Comparison of ENCODE assay signal across 8 cellular contexts in genomic region chr11:46381836-46382643, GRCh38. TPM values are rescaled to one million over a fixed set of nuclear protein-coding genes. Genes with fewer than 3 reads are reported as not detected.
DNase-seq lines count a peak whose midpoint lies in the region; ATAC-seq and TF ChIP-seq lines count a peak whose summit lies in the region.

No MANE protein-coding gene starts in this region.

- in situ Hi-C loops in brain microvascular endothelial cell (cut with HindIII; ENCODE audit: low pct_ligation_motif_present, low sequenced_read_pairs): no loop called here

- H3K9me3 ChIP-seq in Karpas-422 (ENCODE audit: low read length) (no peaks in the 10 kb centered on the region), muscle layer of colon (ENCODE audit: low read length) (no peaks in the 10 kb centered on the region)

- H3K9me2 ChIP-seq in Karpas-422 (replicated peaks; ENCODE audit: insufficient read depth, low read length): no peaks in the 10 kb centered on the region

- no peaks in the 10 kb centered on the region for H3K27me3 ChIP-seq in Karpas-422 (ENCODE audit: low read length)
- H3K27me3 ChIP-seq in brain microvascular endothelial cell (replicated peaks): no peaks in the 10 kb centered on the region
- H3K27me3 ChIP-seq in muscle layer of colon (ENCODE audit: control insufficient read depth in 1 of 2, insufficient read depth in 2 of 2, low read length in 2 of 2): peaks cover 0 to 44% of the 10 kb centered on the region in 2 donors

- peaks cover 8% of the 10 kb centered on the region; the same call in 1 of the 2 replicates for H4K20me1 ChIP-seq in Karpas-422 (ENCODE audit: insufficient read depth, low read depth, low read length)

- DNase-seq in EH (ENCODE audit: low read depth): peak; percentile 31
- DNase-seq in Karpas-422: no peak
- no peak for DNase-seq in brain microvascular endothelial cell
- DNase-seq in effector CD8-positive, alpha-beta T cell (lab: John Stamatoyannopoulos, UW): no peak
- DNase-seq in HUDEP-2 (lab: John Stamatoyannopoulos, UW; ENCODE audit: unreplicated experiment in 76 of 76): no peak

- H2AFZ ChIP-seq in Karpas-422 (ENCODE audit: low read length): no peak overlapping the region

- H3K9ac ChIP-seq in Karpas-422 (ENCODE audit: low read length) (peak overlapping the region; percentile 58), muscle layer of colon (ENCODE audit: low read length) (no peak overlapping the region)

- H3K4me1 ChIP-seq in Karpas-422 (ENCODE audit: low read length): peaks cover 16% of the 10 kb centered on the region
- H3K4me1 ChIP-seq in muscle layer of colon (ENCODE audit: insufficient read depth, low read length): peaks cover 8% of the 10 kb centered on the region

- H3K27ac ChIP-seq in Karpas-422 (ENCODE audit: low read length) (no peak overlapping the region), brain microvascular endothelial cell (no peak overlapping the region), muscle layer of colon (ENCODE audit: low read depth, low read length) (no peak overlapping the region)

- H3K4me3 ChIP-seq in Karpas-422 (ENCODE audit: low read length): peak overlapping the region; percentile 54; the same call in 1 of the 2 replicates
- H3K4me3 ChIP-seq in brain microvascular endothelial cell (ENCODE audit: low read depth, low read length): peak overlapping the region; percentile 60
- H3K4me3 ChIP-seq in muscle layer of colon (ENCODE audit: low read depth in 1 of 2, low read length in 2 of 2): peak overlapping the region; percentile 21 to 47

- ATAC-seq in GM21360 (IDR thresholded peaks at IDR 0.05; ENCODE audit: unreplicated experiment): no peak
- no peak for ATAC-seq in HG02973 (IDR thresholded peaks at IDR 0.05; ENCODE audit: unreplicated experiment)

- no peak for TF ChIP-seq CTCF in brain microvascular endothelial cell (IDR thresholded peaks at IDR 0.05; ENCODE audit: low read depth, low read length, missing control alignments)

- peak overlapping the region; percentile 65 for H3K4me2 ChIP-seq in Karpas-422 (ENCODE audit: low read depth, low read length, poor library complexity, severe bottlenecking)

- H3K79me2 ChIP-seq in Karpas-422 (ENCODE audit: low read length): no peaks in the 10 kb centered on the region

- H3K36me3 ChIP-seq in Karpas-422 (ENCODE audit: insufficient read depth, low read length) (no peaks in the 10 kb centered on the region), brain microvascular endothelial cell (replicated peaks) (peaks cover 8% of the 10 kb centered on the region), muscle layer of colon (ENCODE audit: insufficient read depth, low read length) (peaks cover 6% of the 10 kb centered on the region)

RNA-seq across cellular contexts. Expression of gene MDK, which starts 0.6 kb away (rescaled TPM):
- 6.9 and 21.9 TPM in 2 replicates for total RNA-seq in Karpas-422 (2014; rRNA removed; shearing (Covaris generic); ENCODE audit: low replicate concordance)

RNA-seq across cellular contexts. Expression of gene CHRM4, which starts 9.5 kb away (rescaled TPM):
- not detected in 2 replicates for total RNA-seq in Karpas-422 (2014; rRNA removed; shearing (Covaris generic); ENCODE audit: low replicate concordance)

RNA-seq across cellular contexts. Expression of gene DGKZ, which starts 34.8 kb away (rescaled TPM):
- total RNA-seq in Karpas-422 (2014; rRNA removed; shearing (Covaris generic); ENCODE audit: low replicate concordance): 59.4 and 106 TPM in 2 replicates
